8 cellular contexts compared by ENCODE assay signal in genomic region chr5:68661237-68661636, GRCh38.
DNase-seq lines count a peak whose midpoint lies in the region; ATAC-seq and TF ChIP-seq lines count a peak whose summit lies in the region.

No MANE protein-coding gene starts in this region.

- TF ChIP-seq CTCF in right lobe of liver (IDR thresholded peaks at IDR 0.05) = peak; percentile 38 to 54 (median 42)

- no peaks in the 10 kb centered on the region for H3K27me3 ChIP-seq in right lobe of liver

- H3K27ac ChIP-seq in right lobe of liver = no peak overlapping the region

- CTCF ChIA-PET in activated naive CD4-positive, alpha-beta T cell treated with anti-CD3 and anti-CD28 coated beads, Interleukin-2, amount 10 ng/mL, durations not matched to agents 7 days and 5 days (lab: Charles Lee) = no interaction called here

- intact Hi-C loops in right lobe of liver (cut with DNase I) = no loop called here

- no peaks in the 10 kb centered on the region for H3K4me1 Mint-ChIP-seq in activated naive CD4-positive, alpha-beta T cell treated with anti-CD3 and anti-CD28 coated beads, Interleukin-2, amount 10 ng/mL, durations not matched to agents 7 days and 5 days

- no peaks in the 10 kb centered on the region for H3K9me3 Mint-ChIP-seq in activated naive CD4-positive, alpha-beta T cell treated with anti-CD3 and anti-CD28 coated beads, Interleukin-2, amount 10 ng/mL, durations not matched to agents 7 days and 5 days

- TF ChIP-seq POLR2A in right lobe of liver (IDR thresholded peaks at IDR 0.05) = no peak

- no peaks in the 10 kb centered on the region for H3K36me3 ChIP-seq in right lobe of liver

- H3K4me1 ChIP-seq in right lobe of liver = no peaks in the 10 kb centered on the region

- H3K27me3 Mint-ChIP-seq in activated naive CD4-positive, alpha-beta T cell treated with anti-CD3 and anti-CD28 coated beads, Interleukin-2, amount 10 ng/mL, durations not matched to agents 7 days and 5 days = peaks cover 3% of the 10 kb centered on the region

- H3K36me3 Mint-ChIP-seq in activated naive CD4-positive, alpha-beta T cell treated with anti-CD3 and anti-CD28 coated beads, Interleukin-2, amount 10 ng/mL, durations not matched to agents 7 days and 5 days = no peaks in the 10 kb centered on the region

- no peak overlapping the region for H3K27ac Mint-ChIP-seq in activated naive CD4-positive, alpha-beta T cell treated with anti-CD3 and anti-CD28 coated beads, Interleukin-2, amount 10 ng/mL, durations not matched to agents 7 days and 5 days

- no peak overlapping the region for H3K4me3 Mint-ChIP-seq in activated naive CD4-positive, alpha-beta T cell treated with anti-CD3 and anti-CD28 coated beads, Interleukin-2, amount 10 ng/mL, durations not matched to agents 7 days and 5 days

- ATAC-seq in HG02884 (IDR thresholded peaks at IDR 0.05; ENCODE audit: unreplicated experiment) (peak; percentile 72), right lobe of liver (peak; percentile 79 to 93 (median 84)), GM19467 (IDR thresholded peaks at IDR 0.05; ENCODE audit: unreplicated experiment) (no peak)

- WGBS in right lobe of liver (ENCODE audit: insufficient coverage, low coverage, low lambda C conversion rate, missing lambda C conversion rate) = 72% methylated on average over 2 of the region's 2 CpGs

- H3K4me3 ChIP-seq in right lobe of liver = no peak overlapping the region

- DNase-seq in activated naive CD4-positive, alpha-beta T cell treated with Interleukin-2 at 50 U/mL for 16 hours = peak; percentile 12
- DNase-seq in activated naive CD4-positive, alpha-beta T cell (lab: John Stamatoyannopoulos, UW) = no peak
- peak; percentile 30 for DNase-seq in activated naive CD4-positive, alpha-beta T cell treated with anti-CD3 and anti-CD28 coated beads, Interleukin-2, amount 10 ng/mL, durations not matched to agents 7 days and 5 days
- DNase-seq in right lobe of liver (no peak), NCI-H187 treated with DMSO at 0.1 percent for 48 hours (lab: John Stamatoyannopoulos, UW) (no peak), T-helper 9 cell (no peak)

- no peaks in the 10 kb centered on the region for H3K9me3 ChIP-seq in right lobe of liver

Comparison
In these comparisons a context has a peak if more than half of its experiments do, and no peak if none do; other contexts are left out.
1. DNase-seq: peak in activated naive CD4-positive, alpha-beta T cell treated with Interleukin-2 at 50 U/mL for 16 hours (single experiment) and activated naive CD4-positive, alpha-beta T cell treated with anti-CD3 and anti-CD28 coated beads, Interleukin-2, amount 10 ng/mL, durations not matched to agents 7 days and 5 days (single experiment); none in activated naive CD4-positive, alpha-beta T cell (0 of 4), right lobe of liver (0 of 3), NCI-H187 treated with DMSO at 0.1 percent for 48 hours (single experiment) and T-helper 9 cell (single experiment).